ENCODE assay signal across 19 cellular contexts in the genomic region with DNA sequence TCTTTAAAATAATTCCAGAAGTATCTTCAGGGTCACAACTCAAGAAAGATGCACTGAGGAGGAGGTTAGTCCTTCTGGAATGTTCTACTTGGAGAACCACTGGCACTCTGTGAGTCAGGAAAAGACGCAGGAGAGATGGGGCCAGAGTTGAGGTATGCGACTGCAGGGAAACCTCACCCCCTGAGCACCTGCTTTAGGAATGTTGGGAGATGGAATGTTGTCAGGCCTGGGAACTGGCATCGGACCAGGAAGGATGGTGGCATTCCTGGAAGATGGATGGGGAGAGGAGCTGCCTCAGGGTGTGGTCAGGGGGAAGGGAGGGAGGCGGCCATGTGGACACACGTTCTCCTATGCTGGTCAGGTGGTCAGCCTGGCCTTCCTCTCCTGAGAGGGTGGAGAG.
DNase-seq lines count a peak whose midpoint lies in the region; ATAC-seq, FAIRE-seq and TF ChIP-seq lines count a peak whose summit lies in the region.
"Had no signal": no experiment of that assay in that cellular context is flagged by ENCODE, and none has a peak within 500 bp of the region (broad histone marks: within the 10 kb centered on the region; RNA-seq: fewer than 3 reads in every experiment).

No MANE protein-coding gene starts in this region.

- no peak overlapping the region for H3K4me3 ChIP-seq in GM23338
- H3K4me3 ChIP-seq: adrenal gland, prostate gland, spleen, thyroid gland had no signal

- no peaks in the 10 kb centered on the region for H3K79me2 ChIP-seq in GM23338 (replicated peaks; ENCODE audit: insufficient read depth)

- H3K27ac ChIP-seq in GM23338 (ENCODE audit: low read depth): no peak overlapping the region
- H3K27ac ChIP-seq: adrenal gland, prostate gland, spleen, thyroid gland had no signal

- no peaks in the 10 kb centered on the region; the same call in 1 of the 2 replicates for H3K4me1 ChIP-seq in GM23338 (ENCODE audit: insufficient read depth)
- H3K4me1 ChIP-seq: prostate gland, spleen, thyroid gland had no signal

- H3K9me2 ChIP-seq in GM23338 (ENCODE audit: insufficient read depth): peaks cover 7% of the 10 kb centered on the region; the same call in 1 of the 2 replicates

- H3K4me1 Mint-ChIP-seq in GM23338 (peaks cover 21% of the 10 kb centered on the region), glutamatergic neuron (ENCODE audit: low read depth, unreplicated experiment) (peaks cover 20% of the 10 kb centered on the region), immature natural killer cell (no peaks in the 10 kb centered on the region)
- H3K4me1 Mint-ChIP-seq: CD4-positive, alpha-beta memory T cell; naive B cell; T-helper 17 cell had no signal

- H3F3A ChIP-seq in GM23338 (replicated peaks; ENCODE audit: low read depth): no peaks in the 10 kb centered on the region

- FAIRE-seq in RCC 7860 (lab: Jason Lieb, UNC) (no peak), urothelium cell line (lab: Jason Lieb, UNC) (no peak)

- ATAC-seq in GM23338 (no peak), GM18498 (IDR thresholded peaks at IDR 0.05; ENCODE audit: unreplicated experiment) (no peak)
- ATAC-seq: T-helper 17 cell had no signal

- H3K36me3 Mint-ChIP-seq in GM23338 (ENCODE audit: low read depth) (no peaks in the 10 kb centered on the region), glutamatergic neuron (ENCODE audit: unreplicated experiment) (no peaks in the 10 kb centered on the region), immature natural killer cell (no peaks in the 10 kb centered on the region)
- H3K36me3 Mint-ChIP-seq: CD4-positive, alpha-beta memory T cell; naive B cell had no signal

- no peaks in the 10 kb centered on the region for H4K20me1 ChIP-seq in GM23338 (replicated peaks; ENCODE audit: insufficient read depth)

- no peak overlapping the region for H3K4me2 ChIP-seq in GM23338

- no peaks in the 10 kb centered on the region for H3K27me3 ChIP-seq in GM23338 (ENCODE audit: insufficient read depth)
- H3K27me3 ChIP-seq: adrenal gland, thyroid gland had no signal

- H2AFZ ChIP-seq in GM23338: no peak overlapping the region

- no peaks in the 10 kb centered on the region for H3K36me3 ChIP-seq in GM23338 (ENCODE audit: insufficient read depth)
- H3K36me3 ChIP-seq: adrenal gland, prostate gland, spleen, thyroid gland had no signal

- H3K4me3 Mint-ChIP-seq in GM23338: no peak overlapping the region
- peak overlapping the region; percentile 28 for H3K4me3 Mint-ChIP-seq in glutamatergic neuron (ENCODE audit: unreplicated experiment)
- H3K4me3 Mint-ChIP-seq in immature natural killer cell: no peak overlapping the region
- H3K4me3 Mint-ChIP-seq: CD4-positive, alpha-beta memory T cell; endodermal cell; naive B cell; T-helper 17 cell had no signal

- DNase-seq in GM23338 (ENCODE audit: low spot score) (peak; percentile 47), RCC 7860 (ENCODE audit: low spot score) (peak; percentile 56), glutamatergic neuron (no peak), urothelium cell line (ENCODE audit: low spot score) (peak; percentile 73), immature natural killer cell (no peak), CD1c-positive myeloid dendritic cell (ENCODE audit: extremely low spot score) (no peak)
- DNase-seq: activated CD8-positive, alpha-beta memory T cell treated with anti-CD3 and anti-CD28 coated beads for 24 hours; adrenal gland; CD4-positive, alpha-beta memory T cell; DMS79 treated with DMSO at 0.1 percent for 48 hours; endodermal cell; naive B cell; NCI-H187 treated with DMSO at 0.1 percent for 48 hours; SHP77; spleen; T-helper 17 cell; thyroid gland had no signal

- no peaks in the 10 kb centered on the region for H3K9me3 Mint-ChIP-seq in GM23338
- peaks cover 9% of the 10 kb centered on the region for H3K9me3 Mint-ChIP-seq in glutamatergic neuron (ENCODE audit: unreplicated experiment)
- no peaks in the 10 kb centered on the region for H3K9me3 Mint-ChIP-seq in immature natural killer cell
- H3K9me3 Mint-ChIP-seq: endodermal cell had no signal

- H3K27ac Mint-ChIP-seq in GM23338 (no peak overlapping the region), glutamatergic neuron (ENCODE audit: unreplicated experiment) (no peak overlapping the region), immature natural killer cell (no peak overlapping the region)
- H3K27ac Mint-ChIP-seq: CD4-positive, alpha-beta memory T cell; endodermal cell; naive B cell; T-helper 17 cell had no signal

- TF ChIP-seq CTCF in GM23338 (conservative IDR thresholded peaks at IDR 0.05; ENCODE audit: low read depth in 2 of 2) (no peak), glutamatergic neuron (IDR thresholded peaks at IDR 0.05; ENCODE audit: partially characterized antibody, unreplicated experiment) (no peak)

- H3K27me3 Mint-ChIP-seq in GM23338 (ENCODE audit: insufficient read depth, low read depth, poor library complexity) (peaks cover 9% of the 10 kb centered on the region), glutamatergic neuron (ENCODE audit: unreplicated experiment) (peaks cover 9% of the 10 kb centered on the region), immature natural killer cell (ENCODE audit: low read depth in 3 of 3) (peaks cover 3 to 6% (median 3%) of the 10 kb centered on the region in 3 donors)

TF ChIP-seq in GM23338, 12 proteins besides CTCF, POLR2A, EP300 and RAD21 (continues in another document):
- TF ChIP-seq, protein P1, sequence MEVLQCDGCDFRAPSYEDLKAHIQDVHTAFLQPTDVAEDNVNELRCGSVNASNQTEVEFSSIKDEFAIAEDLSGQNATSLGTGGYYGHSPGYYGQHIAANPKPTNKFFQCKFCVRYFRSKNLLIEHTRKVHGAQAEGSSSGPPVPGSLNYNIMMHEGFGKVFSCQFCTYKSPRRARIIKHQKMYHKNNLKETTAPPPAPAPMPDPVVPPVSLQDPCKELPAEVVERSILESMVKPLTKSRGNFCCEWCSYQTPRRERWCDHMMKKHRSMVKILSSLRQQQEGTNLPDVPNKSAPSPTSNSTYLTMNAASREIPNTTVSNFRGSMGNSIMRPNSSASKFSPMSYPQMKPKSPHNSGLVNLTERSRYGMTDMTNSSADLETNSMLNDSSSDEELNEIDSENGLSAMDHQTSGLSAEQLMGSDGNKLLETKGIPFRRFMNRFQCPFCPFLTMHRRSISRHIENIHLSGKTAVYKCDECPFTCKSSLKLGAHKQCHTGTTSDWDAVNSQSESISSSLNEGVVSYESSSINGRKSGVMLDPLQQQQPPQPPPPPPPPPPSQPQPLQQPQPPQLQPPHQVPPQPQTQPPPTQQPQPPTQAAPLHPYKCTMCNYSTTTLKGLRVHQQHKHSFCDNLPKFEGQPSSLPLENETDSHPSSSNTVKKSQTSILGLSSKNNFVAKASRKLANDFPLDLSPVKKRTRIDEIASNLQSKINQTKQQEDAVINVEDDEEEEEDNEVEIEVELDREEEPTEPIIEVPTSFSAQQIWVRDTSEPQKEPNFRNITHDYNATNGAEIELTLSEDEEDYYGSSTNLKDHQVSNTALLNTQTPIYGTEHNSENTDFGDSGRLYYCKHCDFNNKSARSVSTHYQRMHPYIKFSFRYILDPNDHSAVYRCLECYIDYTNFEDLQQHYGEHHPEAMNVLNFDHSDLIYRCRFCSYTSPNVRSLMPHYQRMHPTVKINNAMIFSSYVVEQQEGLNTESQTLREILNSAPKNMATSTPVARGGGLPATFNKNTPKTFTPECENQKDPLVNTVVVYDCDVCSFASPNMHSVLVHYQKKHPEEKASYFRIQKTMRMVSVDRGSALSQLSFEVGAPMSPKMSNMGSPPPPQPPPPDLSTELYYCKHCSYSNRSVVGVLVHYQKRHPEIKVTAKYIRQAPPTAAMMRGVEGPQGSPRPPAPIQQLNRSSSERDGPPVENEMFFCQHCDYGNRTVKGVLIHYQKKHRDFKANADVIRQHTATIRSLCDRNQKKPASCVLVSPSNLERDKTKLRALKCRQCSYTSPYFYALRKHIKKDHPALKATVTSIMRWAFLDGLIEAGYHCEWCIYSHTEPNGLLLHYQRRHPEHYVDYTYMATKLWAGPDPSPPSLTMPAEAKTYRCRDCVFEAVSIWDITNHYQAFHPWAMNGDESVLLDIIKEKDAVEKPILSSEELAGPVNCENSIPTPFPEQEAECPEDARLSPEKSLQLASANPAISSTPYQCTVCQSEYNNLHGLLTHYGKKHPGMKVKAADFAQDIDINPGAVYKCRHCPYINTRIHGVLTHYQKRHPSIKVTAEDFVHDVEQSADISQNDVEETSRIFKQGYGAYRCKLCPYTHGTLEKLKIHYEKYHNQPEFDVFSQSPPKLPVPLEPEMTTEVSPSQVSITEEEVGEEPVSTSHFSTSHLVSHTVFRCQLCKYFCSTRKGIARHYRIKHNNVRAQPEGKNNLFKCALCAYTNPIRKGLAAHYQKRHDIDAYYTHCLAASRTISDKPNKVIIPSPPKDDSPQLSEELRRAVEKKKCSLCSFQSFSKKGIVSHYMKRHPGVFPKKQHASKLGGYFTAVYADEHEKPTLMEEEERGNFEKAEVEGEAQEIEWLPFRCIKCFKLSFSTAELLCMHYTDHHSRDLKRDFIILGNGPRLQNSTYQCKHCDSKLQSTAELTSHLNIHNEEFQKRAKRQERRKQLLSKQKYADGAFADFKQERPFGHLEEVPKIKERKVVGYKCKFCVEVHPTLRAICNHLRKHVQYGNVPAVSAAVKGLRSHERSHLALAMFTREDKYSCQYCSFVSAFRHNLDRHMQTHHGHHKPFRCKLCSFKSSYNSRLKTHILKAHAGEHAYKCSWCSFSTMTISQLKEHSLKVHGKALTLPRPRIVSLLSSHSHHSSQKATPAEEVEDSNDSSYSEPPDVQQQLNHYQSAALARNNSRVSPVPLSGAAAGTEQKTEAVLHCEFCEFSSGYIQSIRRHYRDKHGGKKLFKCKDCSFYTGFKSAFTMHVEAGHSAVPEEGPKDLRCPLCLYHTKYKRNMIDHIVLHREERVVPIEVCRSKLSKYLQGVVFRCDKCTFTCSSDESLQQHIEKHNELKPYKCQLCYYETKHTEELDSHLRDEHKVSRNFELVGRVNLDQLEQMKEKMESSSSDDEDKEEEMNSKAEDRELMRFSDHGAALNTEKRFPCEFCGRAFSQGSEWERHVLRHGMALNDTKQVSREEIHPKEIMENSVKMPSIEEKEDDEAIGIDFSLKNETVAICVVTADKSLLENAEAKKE (CRISPR knock-in tag; IDR thresholded peaks at IDR 0.05): 0 out of 2 replicates have a peak, but pooled peaks have one; percentile 12

Comparison
In these comparisons a context has a peak if more than half of its experiments do, and no peak if none do; other contexts are left out.
1. DNase-seq: peak in GM23338 (single experiment), RCC 7860 (single experiment) and urothelium cell line (single experiment); none in glutamatergic neuron (single experiment), immature natural killer cell (0 of 3) and CD1c-positive myeloid dendritic cell (single experiment).